Comparison of ENCODE assay signal across 2 cellular contexts in genomic region chrX:30637874-30638793, GRCh38.
TF ChIP-seq lines count a peak whose summit lies in the region.

No MANE protein-coding gene starts in this region.

TF ChIP-seq in GM12878, 131 proteins besides CTCF, POLR2A, EP300 and RAD21:
- TF ChIP-seq NR2F1 (conservative IDR thresholded peaks at IDR 0.05) (peak; percentile 54), BHLHE40 (IDR thresholded peaks at IDR 0.05; ENCODE audit: borderline replicate concordance in 1 of 2, low read depth in 2 of 2, low read length in 1 of 2) (peak in 1 of 2 experiments; percentile 56; a peak in 2 of 4 replicates), SMAD5 (IDR thresholded peaks at IDR 0.05; ENCODE audit: low read depth) (no peak)

TF ChIP-seq in SK-N-SH, 30 proteins besides CTCF, POLR2A, EP300 and RAD21:
- TF ChIP-seq RCOR1 (IDR thresholded peaks at IDR 0.05; ENCODE audit: low read length) (no peak), ELF1 (IDR thresholded peaks at IDR 0.05) (no peak), MAX (IDR thresholded peaks at IDR 0.05; ENCODE audit: low read depth) (no peak), GABPA (IDR thresholded peaks at IDR 0.05; ENCODE audit: low read depth) (no peak), NRF1 (IDR thresholded peaks at IDR 0.05; ENCODE audit: low read depth, low read length) (no peak), YY1 (IDR thresholded peaks at IDR 0.05; ENCODE audit: low read depth) (no peak), ZBTB33 (IDR thresholded peaks at IDR 0.05; ENCODE audit: borderline replicate concordance, low read depth) (no peak), EZH2phosphoT487 (IDR thresholded peaks at IDR 0.05; ENCODE audit: borderline replicate concordance, low read depth) (no peak), MXI1 (IDR thresholded peaks at IDR 0.05; ENCODE audit: low read depth, low read length) (no peak), IRF3 (IDR thresholded peaks at IDR 0.05; ENCODE audit: low read depth, low read length) (no peak), TEAD4 (IDR thresholded peaks at IDR 0.05; ENCODE audit: borderline replicate concordance, insufficient read depth) (no peak), PBX3 (IDR thresholded peaks at IDR 0.05) (no peak), TAF1 (IDR thresholded peaks at IDR 0.05; ENCODE audit: borderline replicate concordance, low read depth, low read length) (no peak), USF1 (IDR thresholded peaks at IDR 0.05; ENCODE audit: borderline replicate concordance, low read depth) (no peak), CHD2 (IDR thresholded peaks at IDR 0.05; ENCODE audit: low read length, partially characterized antibody) (no peak), FOXM1 (IDR thresholded peaks at IDR 0.05; ENCODE audit: low read depth) (no peak), GATA2 (CRISPR knock-in tag; IDR thresholded peaks at IDR 0.05) (no peak)
